1 cellular context compared by ENCODE assay signal in genomic region chr5:80255425-80255751, GRCh38.
A peak's percentile ranks its signal among the peaks of the same experiment; 100 is the strongest.
TF ChIP-seq lines count a peak whose summit lies in the region.

No MANE protein-coding gene starts in this region.

TF ChIP-seq in K562, 482 proteins besides CTCF, POLR2A, EP300 and RAD21 (continued from another document):
- peak; percentile 36; the same call in 1 of the 2 replicates for TF ChIP-seq TFAP4 (CRISPR knock-in tag; IDR thresholded peaks at IDR 0.05; ENCODE audit: borderline replicate concordance)
- 0 out of 2 replicates have a peak, but pooled peaks have one; percentile 35 for TF ChIP-seq KDM2B (CRISPR knock-in tag; IDR thresholded peaks at IDR 0.05)
- TF ChIP-seq ATF4 (CRISPR knock-in tag; IDR thresholded peaks at IDR 0.05): no peak
TF ChIP-seq in K562: peak in this region for 17.
